In the genomic region with DNA sequence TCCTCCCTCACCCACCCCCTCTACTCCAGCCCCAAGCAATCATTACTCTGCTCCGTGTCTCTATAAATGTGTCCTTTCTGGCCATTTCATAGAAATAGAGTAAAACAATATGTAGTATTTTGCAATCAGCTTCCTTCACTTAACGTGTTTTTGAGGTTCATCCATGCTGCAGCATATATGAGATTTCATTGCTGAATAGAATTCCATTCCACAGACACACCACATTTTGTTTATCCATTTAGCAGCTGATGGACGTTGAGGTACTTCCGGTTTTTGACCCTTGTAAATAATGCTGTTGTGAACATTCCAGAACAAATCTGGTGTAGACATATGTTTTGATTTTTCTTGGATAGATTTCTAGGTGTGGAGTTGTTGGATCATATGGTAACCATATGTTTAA, we compare ENCODE assay signal across 16 cellular contexts. TPM values are rescaled to one million over a fixed set of nuclear protein-coding genes. Genes with fewer than 3 reads are reported as not detected.
"Had no signal": no experiment of that assay in that cellular context is flagged by ENCODE, and none has a peak within 500 bp of the region (broad histone marks: within the 10 kb centered on the region; RNA-seq: fewer than 3 reads in every experiment).

No MANE protein-coding gene starts in this region.

- H3K36me3 ChIP-seq: brain microvascular endothelial cell, stomach had no signal

- H3K9me3 ChIP-seq: stomach had no signal

- H2AFZ ChIP-seq: parathyroid adenoma had no signal

- H3K27ac Mint-ChIP-seq: activated B cell treated with CpG ODN at 0.5 μM for 24 hours; activated naive CD4-positive, alpha-beta T cell treated with anti-CD3 and anti-CD28 coated beads, Interleukin-2, amount 50 U/mL, for 24 hours; mesothelial cell of epicardium had no signal

- H3K79me2 ChIP-seq: parathyroid adenoma had no signal

- H3K4me3 ChIP-seq: dorsolateral prefrontal cortex, skin epidermis, stomach had no signal

- H3K27ac ChIP-seq: brain microvascular endothelial cell, dorsolateral prefrontal cortex, parathyroid adenoma, skin epidermis, stomach had no signal

- H3K27me3 ChIP-seq: brain microvascular endothelial cell, stomach had no signal

- H3K9ac ChIP-seq: parathyroid adenoma had no signal

- H3K36me3 Mint-ChIP-seq: activated naive CD4-positive, alpha-beta T cell treated with anti-CD3 and anti-CD28 coated beads, Interleukin-2, amount 50 U/mL, for 24 hours; mesothelial cell of epicardium had no signal

- DNase-seq: activated B cell treated with CpG ODN at 0.5 μM for 24 hours, brain microvascular endothelial cell, dorsolateral prefrontal cortex, kidney, stomach, T-helper 1 cell had no signal

- H3K4me3 Mint-ChIP-seq: activated B cell treated with CpG ODN at 0.5 μM for 24 hours; activated naive CD4-positive, alpha-beta T cell treated with anti-CD3 and anti-CD28 coated beads, Interleukin-2, amount 50 U/mL, for 24 hours; mesothelial cell of epicardium had no signal

- H3K4me1 ChIP-seq: parathyroid adenoma, stomach had no signal

- H3K9me3 Mint-ChIP-seq: activated B cell treated with CpG ODN at 0.5 μM for 24 hours; activated naive CD4-positive, alpha-beta T cell treated with anti-CD3 and anti-CD28 coated beads, Interleukin-2, amount 50 U/mL, for 24 hours; mesothelial cell of epicardium had no signal

- H3K4me1 Mint-ChIP-seq: activated B cell treated with CpG ODN at 0.5 μM for 24 hours; activated naive CD4-positive, alpha-beta T cell treated with anti-CD3 and anti-CD28 coated beads, Interleukin-2, amount 50 U/mL, for 24 hours had no signal

RNA-seq across cellular contexts. Expression of a gene that starts 30.7 kb away (rescaled TPM):
- total RNA-seq: activated B cell treated with CpG ODN at 0.5 μM for 24 hours, cerebellum, dorsolateral prefrontal cortex, kidney, lower leg skin, myocyte, renal cortical epithelial cell, stomach had no signal
- polyA plus RNA-seq: esophagus, stomach, thymus had no signal

RNA-seq across cellular contexts. Expression of a gene that starts 54.3 kb away (rescaled TPM):
- total RNA-seq: activated B cell treated with CpG ODN at 0.5 μM for 24 hours, cerebellum, dorsolateral prefrontal cortex, kidney, lower leg skin, myocyte, renal cortical epithelial cell had no signal
